1 cellular context compared by ENCODE assay signal in the genomic region with DNA sequence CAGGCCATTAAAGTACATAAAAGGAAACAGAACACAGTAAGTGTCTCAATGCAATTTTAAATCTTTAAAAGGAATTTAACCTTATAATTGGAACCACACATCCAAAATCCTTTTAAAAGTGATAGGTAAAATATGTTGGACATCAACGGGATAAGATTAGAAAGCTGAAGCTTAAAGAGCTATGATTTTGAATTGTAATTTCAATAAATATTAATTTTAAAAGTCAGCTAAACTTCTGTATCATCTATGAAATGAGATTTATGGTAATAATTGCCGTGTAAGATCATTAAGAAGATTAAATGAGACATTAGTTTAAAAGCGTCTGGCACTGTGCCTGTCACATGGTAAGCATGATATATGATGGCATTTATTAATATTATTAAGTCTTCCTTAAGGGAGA.
TF ChIP-seq lines count a peak whose summit lies in the region.

No MANE protein-coding gene starts in this region.

TF ChIP-seq in SK-N-SH, 30 proteins besides CTCF, POLR2A, EP300 and RAD21 (continued from another document):
- TF ChIP-seq, protein P1, sequence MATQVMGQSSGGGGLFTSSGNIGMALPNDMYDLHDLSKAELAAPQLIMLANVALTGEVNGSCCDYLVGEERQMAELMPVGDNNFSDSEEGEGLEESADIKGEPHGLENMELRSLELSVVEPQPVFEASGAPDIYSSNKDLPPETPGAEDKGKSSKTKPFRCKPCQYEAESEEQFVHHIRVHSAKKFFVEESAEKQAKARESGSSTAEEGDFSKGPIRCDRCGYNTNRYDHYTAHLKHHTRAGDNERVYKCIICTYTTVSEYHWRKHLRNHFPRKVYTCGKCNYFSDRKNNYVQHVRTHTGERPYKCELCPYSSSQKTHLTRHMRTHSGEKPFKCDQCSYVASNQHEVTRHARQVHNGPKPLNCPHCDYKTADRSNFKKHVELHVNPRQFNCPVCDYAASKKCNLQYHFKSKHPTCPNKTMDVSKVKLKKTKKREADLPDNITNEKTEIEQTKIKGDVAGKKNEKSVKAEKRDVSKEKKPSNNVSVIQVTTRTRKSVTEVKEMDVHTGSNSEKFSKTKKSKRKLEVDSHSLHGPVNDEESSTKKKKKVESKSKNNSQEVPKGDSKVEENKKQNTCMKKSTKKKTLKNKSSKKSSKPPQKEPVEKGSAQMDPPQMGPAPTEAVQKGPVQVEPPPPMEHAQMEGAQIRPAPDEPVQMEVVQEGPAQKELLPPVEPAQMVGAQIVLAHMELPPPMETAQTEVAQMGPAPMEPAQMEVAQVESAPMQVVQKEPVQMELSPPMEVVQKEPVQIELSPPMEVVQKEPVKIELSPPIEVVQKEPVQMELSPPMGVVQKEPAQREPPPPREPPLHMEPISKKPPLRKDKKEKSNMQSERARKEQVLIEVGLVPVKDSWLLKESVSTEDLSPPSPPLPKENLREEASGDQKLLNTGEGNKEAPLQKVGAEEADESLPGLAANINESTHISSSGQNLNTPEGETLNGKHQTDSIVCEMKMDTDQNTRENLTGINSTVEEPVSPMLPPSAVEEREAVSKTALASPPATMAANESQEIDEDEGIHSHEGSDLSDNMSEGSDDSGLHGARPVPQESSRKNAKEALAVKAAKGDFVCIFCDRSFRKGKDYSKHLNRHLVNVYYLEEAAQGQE (IDR thresholded peaks at IDR 0.05; ENCODE audit: low read depth, low read length) = no peak
- TF ChIP-seq MXI1 (IDR thresholded peaks at IDR 0.05; ENCODE audit: low read depth, low read length) (no peak), NFIC (IDR thresholded peaks at IDR 0.05; ENCODE audit: borderline replicate concordance) (no peak), RFX5 (IDR thresholded peaks at IDR 0.05; ENCODE audit: low read length) (no peak), NRF1 (IDR thresholded peaks at IDR 0.05; ENCODE audit: low read depth, low read length) (no peak), ELF1 (IDR thresholded peaks at IDR 0.05) (no peak)
